Comparison of ENCODE assay signal across 9 cellular contexts in the genomic region with DNA sequence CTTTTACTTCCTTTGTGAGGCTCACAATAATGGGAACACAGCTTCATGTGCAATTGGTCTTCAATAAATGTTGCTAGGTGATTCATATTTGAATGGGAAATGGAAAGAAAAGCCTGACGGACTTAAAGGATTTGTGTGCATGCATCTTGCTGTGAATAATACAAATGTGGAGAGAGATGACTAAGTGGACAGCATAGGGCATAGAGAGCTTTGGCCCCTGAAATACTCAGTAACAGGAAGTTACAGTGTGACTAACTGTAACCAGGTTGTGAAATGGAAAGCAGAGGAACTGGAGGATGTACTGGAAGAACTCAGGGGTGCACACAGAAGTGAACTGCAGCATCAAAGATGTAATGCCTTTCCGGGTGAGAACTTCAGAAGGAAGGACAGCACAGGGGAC.
DNase-seq lines count a peak whose midpoint lies in the region; ATAC-seq and TF ChIP-seq lines count a peak whose summit lies in the region.
"Had no signal": no experiment of that assay in that cellular context is flagged by ENCODE, and none has a peak within 500 bp of the region (broad histone marks: within the 10 kb centered on the region; RNA-seq: fewer than 3 reads in every experiment).

No MANE protein-coding gene starts in this region.

- no peaks in the 10 kb centered on the region for H3K9me3 ChIP-seq in A673 (ENCODE audit: low read depth, low read length, poor library complexity, severe bottlenecking)

- H3K4me1 ChIP-seq in A673 (ENCODE audit: insufficient read depth, low read length, poor library complexity, severe bottlenecking), result no peaks in the 10 kb centered on the region

- no peak overlapping the region for H3K27ac ChIP-seq in A673 (ENCODE audit: low read depth, low read length, poor library complexity, severe bottlenecking)

- ATAC-seq in natural killer cell treated with Interleukin-12 subunit alpha and Interleukin-12 subunit beta and Interleukin-15 and Interleukin-18, amount 100 ng/mL, for 72 hours, result peak; percentile 88 to 89
- ATAC-seq in HG03039 (IDR thresholded peaks at IDR 0.05; ENCODE audit: unreplicated experiment), result no peak

- peaks cover 4 to 7% of the 10 kb centered on the region in 2 donors for H3K27me3 Mint-ChIP-seq in natural killer cell treated with Interleukin-12 subunit alpha and Interleukin-12 subunit beta and Interleukin-15 and Interleukin-18, amount 100 ng/mL, for 72 hours

- H3K27me3 ChIP-seq in H7 (ENCODE audit: control insufficient read depth, insufficient read depth, low read length) (no peaks in the 10 kb centered on the region), A673 (replicated peaks; ENCODE audit: insufficient read depth, low read depth, low read length, poor library complexity) (no peaks in the 10 kb centered on the region)

- H3K36me3 ChIP-seq in H7 (replicated peaks; ENCODE audit: control insufficient read depth, insufficient read depth, low read length) (no peaks in the 10 kb centered on the region), A673 (ENCODE audit: insufficient read depth, low read length, poor library complexity, severe bottlenecking) (no peaks in the 10 kb centered on the region)

- peak overlapping the region; percentile 85 for H3K4me3 Mint-ChIP-seq in natural killer cell treated with Interleukin-12 subunit alpha and Interleukin-12 subunit beta and Interleukin-15 and Interleukin-18, amount 100 ng/mL, for 72 hours

- no TSS peak for BruUV-seq in A673 (replicated peaks; lab: Mats Ljungman, UMichigan)

- intact Hi-C loops in A673 (cut with micrococcal nuclease; ENCODE audit: unreplicated experiment), result no loop called here

- TF ChIP-seq CTCF in cardiac fibroblast (IDR thresholded peaks at IDR 0.05; ENCODE audit: low read depth, low read length), result no peak
- TF ChIP-seq CTCF in A673 (conservative IDR thresholded peaks at IDR 0.05; ENCODE audit: low read depth, low read length), result no peak

- POLR2A ChIA-PET in A673 (lab: Charles Lee; ENCODE audit: low non-redundant PET), result no interaction called here

- CTCF ChIA-PET in A673 (lab: Charles Lee), result no interaction called here

- H3K36me3 Mint-ChIP-seq in natural killer cell treated with Interleukin-12 subunit alpha and Interleukin-12 subunit beta and Interleukin-15 and Interleukin-18, amount 100 ng/mL, for 72 hours, result peaks cover 5% of the 10 kb centered on the region

- H3K4me3 ChIP-seq in cardiac fibroblast (replicated peaks in 1 of 2; ENCODE audit: low read depth in 2 of 2, low read length in 2 of 2), result no peak overlapping the region
- H3K4me3 ChIP-seq in H7 (ENCODE audit: insufficient read depth, low read depth, low read length), result no peak overlapping the region
- H3K4me3 ChIP-seq in A673 (ENCODE audit: low read depth, low read length, poor library complexity, severe bottlenecking), result no peak overlapping the region

- DNase-seq in EL (peak; percentile 88), NCI-H226 (peak; percentile 66), cardiac fibroblast (ENCODE audit: low read depth in 2 of 2) (peak; percentile 90 to 98), H7 (no peak), middle frontal gyrus (ENCODE audit: extremely low spot score, low spot score) (no peak), A673 (ENCODE audit: low spot score) (no peak)
- no peak for DNase-seq in natural killer cell treated with Interleukin-12 subunit alpha and Interleukin-12 subunit beta and Interleukin-15 and Interleukin-18, amount 100 ng/mL, for 72 hours (ENCODE audit: low spot score)
- DNase-seq: activated effector memory CD4-positive, alpha-beta T cell treated with anti-CD3 and anti-CD28 coated beads, Interleukin-2, amount 50 U/mL, for 16 hours had no signal

- H3K27ac Mint-ChIP-seq in natural killer cell treated with Interleukin-12 subunit alpha and Interleukin-12 subunit beta and Interleukin-15 and Interleukin-18, amount 100 ng/mL, for 72 hours, result peak overlapping the region; percentile 64 to 65

- H3K9me3 Mint-ChIP-seq in natural killer cell treated with Interleukin-12 subunit alpha and Interleukin-12 subunit beta and Interleukin-15 and Interleukin-18, amount 100 ng/mL, for 72 hours, result no peaks in the 10 kb centered on the region

- H3K4me1 Mint-ChIP-seq in natural killer cell treated with Interleukin-12 subunit alpha and Interleukin-12 subunit beta and Interleukin-15 and Interleukin-18, amount 100 ng/mL, for 72 hours (ENCODE audit: low read depth in 2 of 2), result peaks cover 31 to 34% of the 10 kb centered on the region in 2 donors

Comparison
In these comparisons a context has a peak if more than half of its experiments do, and no peak if none do; other contexts are left out.
1. DNase-seq: peak in EL (single experiment), NCI-H226 (single experiment) and cardiac fibroblast (2 of 2); none in natural killer cell treated with Interleukin-12 subunit alpha and Interleukin-12 subunit beta and Interleukin-15 and Interleukin-18, amount 100 ng/mL, for 72 hours (single experiment), H7 (single experiment), middle frontal gyrus (single experiment) and A673 (single experiment).